ENCODE assay signal across 11 cellular contexts in the genomic region with DNA sequence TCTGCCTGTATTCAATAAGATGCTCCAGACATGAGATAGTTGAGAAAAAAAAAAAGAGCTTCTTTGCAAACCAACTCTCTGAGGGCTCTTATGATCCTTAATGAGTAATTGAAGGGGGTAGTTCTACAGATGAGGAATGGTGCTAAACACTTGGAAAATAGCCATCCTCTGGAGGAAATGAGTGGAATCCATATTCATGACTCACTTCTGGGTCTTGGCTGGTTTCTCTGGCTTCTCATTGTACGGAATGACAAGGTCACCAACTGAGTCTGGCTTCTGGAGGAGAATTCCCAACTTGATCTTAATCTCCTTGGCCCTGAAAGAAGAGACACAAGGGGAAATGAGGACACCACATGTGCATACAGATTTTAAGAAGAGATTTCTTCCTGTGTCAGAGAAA. TPM values are rescaled to one million over a fixed set of nuclear protein-coding genes. Genes with fewer than 3 reads are reported as not detected.
DNase-seq lines count a peak whose midpoint lies in the region; ATAC-seq, FAIRE-seq and TF ChIP-seq lines count a peak whose summit lies in the region.
"Had no signal": no experiment of that assay in that cellular context is flagged by ENCODE, and none has a peak within 500 bp of the region (broad histone marks: within the 10 kb centered on the region; RNA-seq: fewer than 3 reads in every experiment).

No MANE protein-coding gene starts in this region.

- H3K4me1 ChIP-seq in kidney (ENCODE audit: control insufficient read depth in 1 of 2, insufficient read depth in 1 of 2, low read depth in 1 of 2, low read length in 2 of 2) = peaks cover 0 to 6% of the 10 kb centered on the region in 2 donors
- H3K4me1 ChIP-seq: BLaER1 had no signal

- no peaks in the 10 kb centered on the region for H3K36me3 ChIP-seq in kidney (ENCODE audit: control insufficient read depth in 1 of 2, insufficient read depth in 2 of 2, low read length in 2 of 2)
- H3K36me3 ChIP-seq: BLaER1 had no signal

- intact Hi-C loops in kidney (cut with DNase I) = no loop called here

- H3K4me3 ChIP-seq in kidney (ENCODE audit: low read length in 2 of 2) = no peak overlapping the region
- H3K4me3 ChIP-seq: BLaER1 had no signal

- no peak for TF ChIP-seq CTCF in kidney (IDR thresholded peaks at IDR 0.05; ENCODE audit: borderline replicate concordance, extremely low read depth, insufficient read depth)

- no peak overlapping the region for H3K9ac ChIP-seq in kidney (ENCODE audit: low read length in 2 of 2)
- H3K9ac ChIP-seq: BLaER1 had no signal

- H3K27ac ChIP-seq in kidney (ENCODE audit: low read depth in 2 of 2, low read length in 2 of 2) = no peak overlapping the region
- H3K27ac ChIP-seq: BLaER1 had no signal

- DNase-seq in NCI-H82 (lab: John Stamatoyannopoulos, UW) (peak; percentile 16), NCI-H82 treated with DMSO at 0.1 percent for 48 hours (lab: John Stamatoyannopoulos, UW; ENCODE audit: unreplicated experiment) (no peak), astrocyte of the hippocampus (ENCODE audit: low read depth, low spot score) (peak; percentile 94), kidney (no peak), urothelium cell line (ENCODE audit: low spot score) (peak; percentile 73), NCI-H526 (lab: John Stamatoyannopoulos, UW) (no peak)
- DNase-seq in central memory CD4-positive, alpha-beta T cell = no peak
- DNase-seq: activated T-cell treated with anti-CD3 and anti-CD28 coated beads, Interleukin-2, amount 50 U/mL, for 24 hours; OCI-M1 had no signal

- ATAC-seq in GM21786 (IDR thresholded peaks at IDR 0.05; ENCODE audit: unreplicated experiment) = no peak

- H3K9me3 ChIP-seq in kidney (ENCODE audit: control insufficient read depth in 1 of 2, low read length in 2 of 2) = no peaks in the 10 kb centered on the region
- H3K9me3 ChIP-seq: BLaER1 had no signal

- FAIRE-seq in kidney (lab: Jason Lieb, UNC) = peak; percentile 19
- FAIRE-seq in urothelium cell line (lab: Jason Lieb, UNC) = no peak

RNA-seq across cellular contexts. Expression of gene RGS5, which starts 34.7 kb away (rescaled TPM):
- 359 TPM for total RNA-seq in kidney
- 60.5 TPM for polyA plus RNA-seq in kidney (ENCODE audit: insufficient read depth, low read depth, low replicate concordance)

Comparison
In these comparisons a context has a peak if more than half of its experiments do, and no peak if none do; other contexts are left out.
1. DNase-seq: peak in NCI-H82 (single experiment), astrocyte of the hippocampus (single experiment) and urothelium cell line (single experiment); none in NCI-H82 treated with DMSO at 0.1 percent for 48 hours (single experiment), kidney (single experiment), central memory CD4-positive, alpha-beta T cell (single experiment) and NCI-H526 (0 of 2).